Comparison of ENCODE assay signal across 1 cellular context in genomic region chr2:203733683-203734082, GRCh38.
TF ChIP-seq lines count a peak whose summit lies in the region.

No MANE protein-coding gene starts in this region.

TF ChIP-seq in GM23338, 12 proteins besides CTCF, POLR2A, EP300 and RAD21 (continued from another document):
- TF ChIP-seq, protein P1, sequence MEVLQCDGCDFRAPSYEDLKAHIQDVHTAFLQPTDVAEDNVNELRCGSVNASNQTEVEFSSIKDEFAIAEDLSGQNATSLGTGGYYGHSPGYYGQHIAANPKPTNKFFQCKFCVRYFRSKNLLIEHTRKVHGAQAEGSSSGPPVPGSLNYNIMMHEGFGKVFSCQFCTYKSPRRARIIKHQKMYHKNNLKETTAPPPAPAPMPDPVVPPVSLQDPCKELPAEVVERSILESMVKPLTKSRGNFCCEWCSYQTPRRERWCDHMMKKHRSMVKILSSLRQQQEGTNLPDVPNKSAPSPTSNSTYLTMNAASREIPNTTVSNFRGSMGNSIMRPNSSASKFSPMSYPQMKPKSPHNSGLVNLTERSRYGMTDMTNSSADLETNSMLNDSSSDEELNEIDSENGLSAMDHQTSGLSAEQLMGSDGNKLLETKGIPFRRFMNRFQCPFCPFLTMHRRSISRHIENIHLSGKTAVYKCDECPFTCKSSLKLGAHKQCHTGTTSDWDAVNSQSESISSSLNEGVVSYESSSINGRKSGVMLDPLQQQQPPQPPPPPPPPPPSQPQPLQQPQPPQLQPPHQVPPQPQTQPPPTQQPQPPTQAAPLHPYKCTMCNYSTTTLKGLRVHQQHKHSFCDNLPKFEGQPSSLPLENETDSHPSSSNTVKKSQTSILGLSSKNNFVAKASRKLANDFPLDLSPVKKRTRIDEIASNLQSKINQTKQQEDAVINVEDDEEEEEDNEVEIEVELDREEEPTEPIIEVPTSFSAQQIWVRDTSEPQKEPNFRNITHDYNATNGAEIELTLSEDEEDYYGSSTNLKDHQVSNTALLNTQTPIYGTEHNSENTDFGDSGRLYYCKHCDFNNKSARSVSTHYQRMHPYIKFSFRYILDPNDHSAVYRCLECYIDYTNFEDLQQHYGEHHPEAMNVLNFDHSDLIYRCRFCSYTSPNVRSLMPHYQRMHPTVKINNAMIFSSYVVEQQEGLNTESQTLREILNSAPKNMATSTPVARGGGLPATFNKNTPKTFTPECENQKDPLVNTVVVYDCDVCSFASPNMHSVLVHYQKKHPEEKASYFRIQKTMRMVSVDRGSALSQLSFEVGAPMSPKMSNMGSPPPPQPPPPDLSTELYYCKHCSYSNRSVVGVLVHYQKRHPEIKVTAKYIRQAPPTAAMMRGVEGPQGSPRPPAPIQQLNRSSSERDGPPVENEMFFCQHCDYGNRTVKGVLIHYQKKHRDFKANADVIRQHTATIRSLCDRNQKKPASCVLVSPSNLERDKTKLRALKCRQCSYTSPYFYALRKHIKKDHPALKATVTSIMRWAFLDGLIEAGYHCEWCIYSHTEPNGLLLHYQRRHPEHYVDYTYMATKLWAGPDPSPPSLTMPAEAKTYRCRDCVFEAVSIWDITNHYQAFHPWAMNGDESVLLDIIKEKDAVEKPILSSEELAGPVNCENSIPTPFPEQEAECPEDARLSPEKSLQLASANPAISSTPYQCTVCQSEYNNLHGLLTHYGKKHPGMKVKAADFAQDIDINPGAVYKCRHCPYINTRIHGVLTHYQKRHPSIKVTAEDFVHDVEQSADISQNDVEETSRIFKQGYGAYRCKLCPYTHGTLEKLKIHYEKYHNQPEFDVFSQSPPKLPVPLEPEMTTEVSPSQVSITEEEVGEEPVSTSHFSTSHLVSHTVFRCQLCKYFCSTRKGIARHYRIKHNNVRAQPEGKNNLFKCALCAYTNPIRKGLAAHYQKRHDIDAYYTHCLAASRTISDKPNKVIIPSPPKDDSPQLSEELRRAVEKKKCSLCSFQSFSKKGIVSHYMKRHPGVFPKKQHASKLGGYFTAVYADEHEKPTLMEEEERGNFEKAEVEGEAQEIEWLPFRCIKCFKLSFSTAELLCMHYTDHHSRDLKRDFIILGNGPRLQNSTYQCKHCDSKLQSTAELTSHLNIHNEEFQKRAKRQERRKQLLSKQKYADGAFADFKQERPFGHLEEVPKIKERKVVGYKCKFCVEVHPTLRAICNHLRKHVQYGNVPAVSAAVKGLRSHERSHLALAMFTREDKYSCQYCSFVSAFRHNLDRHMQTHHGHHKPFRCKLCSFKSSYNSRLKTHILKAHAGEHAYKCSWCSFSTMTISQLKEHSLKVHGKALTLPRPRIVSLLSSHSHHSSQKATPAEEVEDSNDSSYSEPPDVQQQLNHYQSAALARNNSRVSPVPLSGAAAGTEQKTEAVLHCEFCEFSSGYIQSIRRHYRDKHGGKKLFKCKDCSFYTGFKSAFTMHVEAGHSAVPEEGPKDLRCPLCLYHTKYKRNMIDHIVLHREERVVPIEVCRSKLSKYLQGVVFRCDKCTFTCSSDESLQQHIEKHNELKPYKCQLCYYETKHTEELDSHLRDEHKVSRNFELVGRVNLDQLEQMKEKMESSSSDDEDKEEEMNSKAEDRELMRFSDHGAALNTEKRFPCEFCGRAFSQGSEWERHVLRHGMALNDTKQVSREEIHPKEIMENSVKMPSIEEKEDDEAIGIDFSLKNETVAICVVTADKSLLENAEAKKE (CRISPR knock-in tag; IDR thresholded peaks at IDR 0.05), result no peak
- no peak for TF ChIP-seq STAT1 (IDR thresholded peaks at IDR 0.05; ENCODE audit: unreplicated experiment)
- no peak for TF ChIP-seq JUNB (IDR thresholded peaks at IDR 0.05; ENCODE audit: unreplicated experiment)
- TF ChIP-seq EZH2 (IDR thresholded peaks at IDR 0.05; ENCODE audit: low read depth, unreplicated experiment), result no peak
- TF ChIP-seq POLR2AphosphoS5 (IDR thresholded peaks at IDR 0.05; ENCODE audit: low read depth), result no peak
- TF ChIP-seq NANOG (IDR thresholded peaks at IDR 0.05; ENCODE audit: borderline replicate concordance), result no peak
- no peak for TF ChIP-seq ZNF331 (CRISPR knock-in tag; IDR thresholded peaks at IDR 0.05; ENCODE audit: low read depth)
- TF ChIP-seq, protein P2, sequence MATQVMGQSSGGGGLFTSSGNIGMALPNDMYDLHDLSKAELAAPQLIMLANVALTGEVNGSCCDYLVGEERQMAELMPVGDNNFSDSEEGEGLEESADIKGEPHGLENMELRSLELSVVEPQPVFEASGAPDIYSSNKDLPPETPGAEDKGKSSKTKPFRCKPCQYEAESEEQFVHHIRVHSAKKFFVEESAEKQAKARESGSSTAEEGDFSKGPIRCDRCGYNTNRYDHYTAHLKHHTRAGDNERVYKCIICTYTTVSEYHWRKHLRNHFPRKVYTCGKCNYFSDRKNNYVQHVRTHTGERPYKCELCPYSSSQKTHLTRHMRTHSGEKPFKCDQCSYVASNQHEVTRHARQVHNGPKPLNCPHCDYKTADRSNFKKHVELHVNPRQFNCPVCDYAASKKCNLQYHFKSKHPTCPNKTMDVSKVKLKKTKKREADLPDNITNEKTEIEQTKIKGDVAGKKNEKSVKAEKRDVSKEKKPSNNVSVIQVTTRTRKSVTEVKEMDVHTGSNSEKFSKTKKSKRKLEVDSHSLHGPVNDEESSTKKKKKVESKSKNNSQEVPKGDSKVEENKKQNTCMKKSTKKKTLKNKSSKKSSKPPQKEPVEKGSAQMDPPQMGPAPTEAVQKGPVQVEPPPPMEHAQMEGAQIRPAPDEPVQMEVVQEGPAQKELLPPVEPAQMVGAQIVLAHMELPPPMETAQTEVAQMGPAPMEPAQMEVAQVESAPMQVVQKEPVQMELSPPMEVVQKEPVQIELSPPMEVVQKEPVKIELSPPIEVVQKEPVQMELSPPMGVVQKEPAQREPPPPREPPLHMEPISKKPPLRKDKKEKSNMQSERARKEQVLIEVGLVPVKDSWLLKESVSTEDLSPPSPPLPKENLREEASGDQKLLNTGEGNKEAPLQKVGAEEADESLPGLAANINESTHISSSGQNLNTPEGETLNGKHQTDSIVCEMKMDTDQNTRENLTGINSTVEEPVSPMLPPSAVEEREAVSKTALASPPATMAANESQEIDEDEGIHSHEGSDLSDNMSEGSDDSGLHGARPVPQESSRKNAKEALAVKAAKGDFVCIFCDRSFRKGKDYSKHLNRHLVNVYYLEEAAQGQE (IDR thresholded peaks at IDR 0.05; ENCODE audit: unreplicated experiment), result no peak
- TF ChIP-seq CREB1 (CRISPR knock-in tag; IDR thresholded peaks at IDR 0.05; ENCODE audit: low read depth), result no peak
